Comparison of ENCODE assay signal across 13 cellular contexts in genomic region chr1:208298593-208299233, GRCh38. TPM values are rescaled to one million over a fixed set of nuclear protein-coding genes. Genes with fewer than 3 reads are reported as not detected.
DNase-seq lines count a peak whose midpoint lies in the region; ATAC-seq and TF ChIP-seq lines count a peak whose summit lies in the region.
"Had no signal": no experiment of that assay in that cellular context is flagged by ENCODE, and none has a peak within 500 bp of the region (broad histone marks: within the 10 kb centered on the region; RNA-seq: fewer than 3 reads in every experiment).

No MANE protein-coding gene starts in this region.

- ATAC-seq in lung (ENCODE audit: insufficient read depth, low FRiP score) (peak; percentile 28), HG03175 (IDR thresholded peaks at IDR 0.05; ENCODE audit: unreplicated experiment) (no peak), psoas muscle (no peak)
- ATAC-seq in activated CD8-positive, alpha-beta T cell treated with anti-CD3 and anti-CD28 coated beads for 36 hours: no peak

- no peaks in the 10 kb centered on the region for H3K9me3 ChIP-seq in lung (ENCODE audit: control insufficient read depth in 2 of 2, insufficient read depth in 1 of 2, low read length in 1 of 2)
- no peaks in the 10 kb centered on the region for H3K9me3 ChIP-seq in psoas muscle
- H3K9me3 ChIP-seq: uterus had no signal

- no peak overlapping the region for H3K27ac Mint-ChIP-seq in glutamatergic neuron (ENCODE audit: unreplicated experiment)
- no peak overlapping the region for H3K27ac Mint-ChIP-seq in activated CD8-positive, alpha-beta T cell treated with anti-CD3 and anti-CD28 coated beads for 36 hours

- no peak overlapping the region for H3K4me3 ChIP-seq in lung
- no peak overlapping the region for H3K4me3 ChIP-seq in psoas muscle
- H3K4me3 ChIP-seq: uterus had no signal

- CTCF ChIA-PET in activated CD8-positive, alpha-beta T cell treated with anti-CD3 and anti-CD28 coated beads for 36 hours (lab: Charles Lee): no interaction called here

- no peaks in the 10 kb centered on the region for H3K9me3 Mint-ChIP-seq in glutamatergic neuron (ENCODE audit: unreplicated experiment)
- H3K9me3 Mint-ChIP-seq in activated CD8-positive, alpha-beta T cell treated with anti-CD3 and anti-CD28 coated beads for 36 hours: no peaks in the 10 kb centered on the region

- DNase-seq in DMS53 (lab: John Stamatoyannopoulos, UW) (peak; percentile 49), NCI-H1694 treated with DMSO at 0.1 percent for 48 hours (lab: John Stamatoyannopoulos, UW) (peak; percentile 85), NCI-H774 (lab: John Stamatoyannopoulos, UW) (peak; percentile 46), lung (ENCODE audit: low spot score) (peak; percentile 71), glutamatergic neuron (no peak), psoas muscle (no peak)
- DNase-seq in activated CD8-positive, alpha-beta T cell treated with anti-CD3 and anti-CD28 coated beads for 36 hours: no peak
- DNase-seq: GDM1, kidney, MV-4-11, uterus had no signal

- POLR2A ChIA-PET in activated CD8-positive, alpha-beta T cell treated with anti-CD3 and anti-CD28 coated beads for 36 hours (lab: Charles Lee): no interaction called here

- intact Hi-C loops in psoas muscle (cut with DNase I): no loop called here
- intact Hi-C loops in activated CD8-positive, alpha-beta T cell treated with anti-CD3 and anti-CD28 coated beads for 36 hours (cut with micrococcal nuclease): no loop called here

- H3K27me3 ChIP-seq in lung (ENCODE audit: control insufficient read depth, insufficient read depth): no peaks in the 10 kb centered on the region
- no peaks in the 10 kb centered on the region for H3K27me3 ChIP-seq in psoas muscle (ENCODE audit: insufficient read depth in 3 of 3, low read length in 2 of 3)
- H3K27me3 ChIP-seq: uterus had no signal

- H3K36me3 Mint-ChIP-seq in glutamatergic neuron (ENCODE audit: unreplicated experiment): no peaks in the 10 kb centered on the region
- no peaks in the 10 kb centered on the region for H3K36me3 Mint-ChIP-seq in activated CD8-positive, alpha-beta T cell treated with anti-CD3 and anti-CD28 coated beads for 36 hours (ENCODE audit: low read depth)

- H3K27ac ChIP-seq in lung (ENCODE audit: low read depth in 1 of 2, low read length in 1 of 2) (no peak overlapping the region), psoas muscle (no peak overlapping the region)
- H3K27ac ChIP-seq: epithelial cell of prostate, uterus had no signal

- no peaks in the 10 kb centered on the region for H3K36me3 ChIP-seq in lung (ENCODE audit: control insufficient read depth in 2 of 2, insufficient read depth in 2 of 2, low read length in 2 of 2)
- H3K36me3 ChIP-seq in psoas muscle (ENCODE audit: insufficient read depth in 1 of 2, low read depth in 1 of 2): no peaks in the 10 kb centered on the region
- H3K36me3 ChIP-seq: uterus had no signal

- H3K27me3 Mint-ChIP-seq in glutamatergic neuron (ENCODE audit: unreplicated experiment): no peaks in the 10 kb centered on the region
- peaks cover 13% of the 10 kb centered on the region for H3K27me3 Mint-ChIP-seq in activated CD8-positive, alpha-beta T cell treated with anti-CD3 and anti-CD28 coated beads for 36 hours

- no peak overlapping the region for H3K4me3 Mint-ChIP-seq in glutamatergic neuron (ENCODE audit: unreplicated experiment)
- no peak overlapping the region for H3K4me3 Mint-ChIP-seq in activated CD8-positive, alpha-beta T cell treated with anti-CD3 and anti-CD28 coated beads for 36 hours

- 45 to 70% methylated on average over 5 of the region's 5 CpGs for WGBS in lung, 2 donors
- WGBS in psoas muscle, 3 donors: 47 to 53% (median 51%) methylated on average over 5 of the region's 5 CpGs

- TF ChIP-seq CTCF in lung (IDR thresholded peaks at IDR 0.05; ENCODE audit: control extremely low read depth, extremely low read depth): no peak
- no peak for TF ChIP-seq CTCF in glutamatergic neuron (IDR thresholded peaks at IDR 0.05; ENCODE audit: partially characterized antibody, unreplicated experiment)
- no peak for TF ChIP-seq CTCF in psoas muscle (IDR thresholded peaks at IDR 0.05)
- no peak for TF ChIP-seq CTCF in activated CD8-positive, alpha-beta T cell treated with anti-CD3 and anti-CD28 coated beads for 36 hours (IDR thresholded peaks at IDR 0.05)

- H3K4me1 Mint-ChIP-seq in glutamatergic neuron (ENCODE audit: low read depth, unreplicated experiment): peaks cover 12% of the 10 kb centered on the region
- H3K4me1 Mint-ChIP-seq in activated CD8-positive, alpha-beta T cell treated with anti-CD3 and anti-CD28 coated beads for 36 hours (ENCODE audit: low read depth): no peaks in the 10 kb centered on the region

- H3K4me1 ChIP-seq in lung (ENCODE audit: control insufficient read depth in 2 of 2, insufficient read depth in 2 of 2, low read length in 2 of 2) (peaks cover 0 to 4% of the 10 kb centered on the region in 2 donors), psoas muscle (no peaks in the 10 kb centered on the region)
- H3K4me1 ChIP-seq: uterus had no signal

RNA-seq across cellular contexts. Expression of gene PLXNA2, which starts 54.5 kb away (rescaled TPM):
- total RNA-seq in lung (100 to 1,000 TPM in 1 of 2 donors, 10 to 100 TPM in 1; 37.7 to 118 TPM), glutamatergic neuron (ENCODE audit: unreplicated experiment) (66.0 TPM), psoas muscle (10 to 100 TPM; 20.8 to 33.6 (median 22.3) TPM)
- polyA plus RNA-seq in lung (10 to 100 TPM; 13.2 to 27.6 TPM), psoas muscle (1 to 10 TPM; 4.4 to 4.9 (median 4.7) TPM)
- total RNA-seq in activated CD8-positive, alpha-beta T cell treated with anti-CD3 and anti-CD28 coated beads for 36 hours: under 1 TPM; 0.13 to 0.23 TPM

Comparison
In these comparisons a context has a peak if more than half of its experiments do, and no peak if none do; other contexts are left out.
1. DNase-seq: peak in DMS53 (single experiment), NCI-H1694 treated with DMSO at 0.1 percent for 48 hours (single experiment), NCI-H774 (single experiment) and lung (single experiment); none in glutamatergic neuron (single experiment), psoas muscle (0 of 2) and activated CD8-positive, alpha-beta T cell treated with anti-CD3 and anti-CD28 coated beads for 36 hours (single experiment).
2. RNA of gene PLXNA2, which starts 54.5 kb away (total RNA-seq): 37.7 to 118 TPM in lung, 66.0 TPM in glutamatergic neuron (single experiment) and 20.8 to 33.6 TPM in psoas muscle; 0.13 to 0.23 TPM in activated CD8-positive, alpha-beta T cell treated with anti-CD3 and anti-CD28 coated beads for 36 hours; every median in the first group is over 10 times any median in the second.